1 cellular context compared by ENCODE assay signal in the genomic region with DNA sequence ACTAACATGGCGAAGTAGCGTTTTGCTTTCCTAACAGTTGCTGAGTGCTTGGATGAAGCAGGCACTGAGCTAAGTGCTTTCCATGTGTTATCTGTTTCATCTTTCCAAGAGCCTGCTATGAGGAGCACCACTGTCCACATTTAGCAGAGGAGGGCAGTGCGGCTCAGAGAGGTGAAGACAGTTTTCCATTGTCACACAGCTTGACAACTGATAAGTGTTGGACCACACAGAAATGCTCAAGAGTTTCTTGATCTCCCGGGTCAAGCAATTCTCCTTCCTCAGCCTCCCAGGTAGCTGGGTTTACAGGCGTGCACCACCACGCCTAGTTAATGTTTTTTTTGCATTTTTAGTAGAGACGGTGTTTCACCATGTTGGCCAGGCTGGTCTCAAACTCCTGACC.
A peak's percentile ranks its signal among the peaks of the same experiment; 100 is the strongest.
TF ChIP-seq lines count a peak whose summit lies in the region.

No MANE protein-coding gene starts in this region.

TF ChIP-seq in A549, 52 proteins besides CTCF, POLR2A, EP300 and RAD21:
- TF ChIP-seq, protein P1, sequence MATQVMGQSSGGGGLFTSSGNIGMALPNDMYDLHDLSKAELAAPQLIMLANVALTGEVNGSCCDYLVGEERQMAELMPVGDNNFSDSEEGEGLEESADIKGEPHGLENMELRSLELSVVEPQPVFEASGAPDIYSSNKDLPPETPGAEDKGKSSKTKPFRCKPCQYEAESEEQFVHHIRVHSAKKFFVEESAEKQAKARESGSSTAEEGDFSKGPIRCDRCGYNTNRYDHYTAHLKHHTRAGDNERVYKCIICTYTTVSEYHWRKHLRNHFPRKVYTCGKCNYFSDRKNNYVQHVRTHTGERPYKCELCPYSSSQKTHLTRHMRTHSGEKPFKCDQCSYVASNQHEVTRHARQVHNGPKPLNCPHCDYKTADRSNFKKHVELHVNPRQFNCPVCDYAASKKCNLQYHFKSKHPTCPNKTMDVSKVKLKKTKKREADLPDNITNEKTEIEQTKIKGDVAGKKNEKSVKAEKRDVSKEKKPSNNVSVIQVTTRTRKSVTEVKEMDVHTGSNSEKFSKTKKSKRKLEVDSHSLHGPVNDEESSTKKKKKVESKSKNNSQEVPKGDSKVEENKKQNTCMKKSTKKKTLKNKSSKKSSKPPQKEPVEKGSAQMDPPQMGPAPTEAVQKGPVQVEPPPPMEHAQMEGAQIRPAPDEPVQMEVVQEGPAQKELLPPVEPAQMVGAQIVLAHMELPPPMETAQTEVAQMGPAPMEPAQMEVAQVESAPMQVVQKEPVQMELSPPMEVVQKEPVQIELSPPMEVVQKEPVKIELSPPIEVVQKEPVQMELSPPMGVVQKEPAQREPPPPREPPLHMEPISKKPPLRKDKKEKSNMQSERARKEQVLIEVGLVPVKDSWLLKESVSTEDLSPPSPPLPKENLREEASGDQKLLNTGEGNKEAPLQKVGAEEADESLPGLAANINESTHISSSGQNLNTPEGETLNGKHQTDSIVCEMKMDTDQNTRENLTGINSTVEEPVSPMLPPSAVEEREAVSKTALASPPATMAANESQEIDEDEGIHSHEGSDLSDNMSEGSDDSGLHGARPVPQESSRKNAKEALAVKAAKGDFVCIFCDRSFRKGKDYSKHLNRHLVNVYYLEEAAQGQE (IDR thresholded peaks at IDR 0.05), result no peak
- TF ChIP-seq RARB (CRISPR knock-in tag; IDR thresholded peaks at IDR 0.05) (no peak), KDM5A (IDR thresholded peaks at IDR 0.05) (no peak), ZFP36 (IDR thresholded peaks at IDR 0.05; ENCODE audit: borderline replicate concordance, partially characterized antibody) (peak; percentile 28), ZNF302 (CRISPR knock-in tag; IDR thresholded peaks at IDR 0.05) (no peak), SMC3 (IDR thresholded peaks at IDR 0.05) (no peak), FOSL2 (IDR thresholded peaks at IDR 0.05) (no peak), FOSL2 (CRISPR knock-in tag; IDR thresholded peaks at IDR 0.05) (no peak)
- TF ChIP-seq, protein P2, sequence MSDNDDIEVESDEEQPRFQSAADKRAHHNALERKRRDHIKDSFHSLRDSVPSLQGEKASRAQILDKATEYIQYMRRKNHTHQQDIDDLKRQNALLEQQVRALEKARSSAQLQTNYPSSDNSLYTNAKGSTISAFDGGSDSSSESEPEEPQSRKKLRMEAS (IDR thresholded peaks at IDR 0.05), result no peak
